Comparison of ENCODE assay signal across 3 cellular contexts in genomic region chr2:209458018-209458979, GRCh38.
TF ChIP-seq lines count a peak whose summit lies in the region.

No MANE protein-coding gene starts in this region.

TF ChIP-seq in HEK293, 187 proteins besides CTCF, POLR2A, EP300 and RAD21:
- TF ChIP-seq HOXA7 (CRISPR knock-in tag; IDR thresholded peaks at IDR 0.05; ENCODE audit: borderline replicate concordance) (no peak), ZIC2 (tag by site-specific recombination; IDR thresholded peaks at IDR 0.05) (peak; percentile 14; the same call in 1 of the 2 replicates), ZSCAN16 (tag by site-specific recombination; IDR thresholded peaks at IDR 0.05) (no peak), PRDM1 (tag by site-specific recombination; IDR thresholded peaks at IDR 0.05) (no peak), SETDB1 (IDR thresholded peaks at IDR 0.05; ENCODE audit: insufficient read length, low read length) (no peak), ZNF776 (tag by site-specific recombination; IDR thresholded peaks at IDR 0.05; ENCODE audit: borderline replicate concordance) (no peak), ZNF791 (tag by site-specific recombination; IDR thresholded peaks at IDR 0.05) (no peak), SCRT1 (tag by site-specific recombination; IDR thresholded peaks at IDR 0.05; ENCODE audit: borderline replicate concordance) (peak; percentile 9; the same call in 1 of the 2 replicates), SCRT2 (tag by site-specific recombination; IDR thresholded peaks at IDR 0.05) (peak; percentile 86), YY1 (tag by site-specific recombination; IDR thresholded peaks at IDR 0.05) (no peak), ZNF362 (tag by site-specific recombination; IDR thresholded peaks at IDR 0.05) (no peak), ZNF157 (tag by site-specific recombination; IDR thresholded peaks at IDR 0.05) (no peak), ZBTB1 (tag by site-specific recombination; IDR thresholded peaks at IDR 0.05) (no peak), ZBTB48 (tag by site-specific recombination; IDR thresholded peaks at IDR 0.05) (no peak), ZFP3 (tag by site-specific recombination; IDR thresholded peaks at IDR 0.05; ENCODE audit: low read depth) (no peak), ZNF621 (tag by site-specific recombination; IDR thresholded peaks at IDR 0.05) (no peak), KLF10 (tag by site-specific recombination; IDR thresholded peaks at IDR 0.05) (no peak)

TF ChIP-seq in SK-N-SH, 30 proteins besides CTCF, POLR2A, EP300 and RAD21:
- TF ChIP-seq SMC3 (IDR thresholded peaks at IDR 0.05; ENCODE audit: low read depth, low read length) (no peak), USF2 (IDR thresholded peaks at IDR 0.05; ENCODE audit: borderline replicate concordance, low read depth, low read length) (no peak), ZBTB33 (IDR thresholded peaks at IDR 0.05; ENCODE audit: borderline replicate concordance, low read depth) (no peak), TCF12 (IDR thresholded peaks at IDR 0.05) (peak; percentile 43), SIN3A (IDR thresholded peaks at IDR 0.05; ENCODE audit: borderline replicate concordance, low read depth, low read length) (no peak), RXRA (IDR thresholded peaks at IDR 0.05; ENCODE audit: borderline replicate concordance, low read depth) (no peak), RFX5 (IDR thresholded peaks at IDR 0.05; ENCODE audit: low read length) (no peak), NFIC (IDR thresholded peaks at IDR 0.05; ENCODE audit: borderline replicate concordance) (peak; percentile 30; the same call in 1 of the 2 replicates), FOXM1 (IDR thresholded peaks at IDR 0.05; ENCODE audit: low read depth) (no peak), MEF2A (IDR thresholded peaks at IDR 0.05; ENCODE audit: borderline replicate concordance, low read depth) (no peak)

TF ChIP-seq in H1, 55 proteins besides CTCF, POLR2A, EP300 and RAD21:
- no peak for TF ChIP-seq SP2 (IDR thresholded peaks at IDR 0.05; ENCODE audit: low read length)
- no peak for TF ChIP-seq PHF8 (conservative IDR thresholded peaks at IDR 0.05; ENCODE audit: low read depth, low read length)
- no peak for TF ChIP-seq USF2 (IDR thresholded peaks at IDR 0.05; ENCODE audit: low read length)
- peak in 1 of 2 experiments; percentile 29 for TF ChIP-seq BCL11A (IDR thresholded peaks at IDR 0.05; ENCODE audit: low read depth in 2 of 2, low read length in 2 of 2)
- TF ChIP-seq YY1 (IDR thresholded peaks at IDR 0.05; ENCODE audit: low read depth, low read length): no peak
- no peak for TF ChIP-seq NANOG (IDR thresholded peaks at IDR 0.05; ENCODE audit: insufficient read depth, low read depth, low read length, poor library complexity, severe bottlenecking)
- no peak for TF ChIP-seq TAF7 (optimal IDR thresholded peaks at IDR 0.05; ENCODE audit: borderline replicate concordance, low read depth, low read length)
- no peak for TF ChIP-seq SIRT6 (IDR thresholded peaks at IDR 0.05; ENCODE audit: low read length)
- TF ChIP-seq CTBP2 (IDR thresholded peaks at IDR 0.05; ENCODE audit: borderline replicate concordance, insufficient read depth, insufficient read length, low read length): no peak
- no peak for TF ChIP-seq MAX (IDR thresholded peaks at IDR 0.05)
- TF ChIP-seq RXRA (IDR thresholded peaks at IDR 0.05; ENCODE audit: insufficient read depth, low read depth, low read length): no peak
- TF ChIP-seq POU5F1 (IDR thresholded peaks at IDR 0.05; ENCODE audit: low read depth, low read length): 0 out of 2 replicates have a peak, but pooled peaks have one; percentile 27
- no peak for TF ChIP-seq CHD1 (IDR thresholded peaks at IDR 0.05; ENCODE audit: low read depth, low read length)
TF ChIP-seq in H1: peak in this region for 2.
